2 cellular contexts compared by ENCODE assay signal in the genomic region with DNA sequence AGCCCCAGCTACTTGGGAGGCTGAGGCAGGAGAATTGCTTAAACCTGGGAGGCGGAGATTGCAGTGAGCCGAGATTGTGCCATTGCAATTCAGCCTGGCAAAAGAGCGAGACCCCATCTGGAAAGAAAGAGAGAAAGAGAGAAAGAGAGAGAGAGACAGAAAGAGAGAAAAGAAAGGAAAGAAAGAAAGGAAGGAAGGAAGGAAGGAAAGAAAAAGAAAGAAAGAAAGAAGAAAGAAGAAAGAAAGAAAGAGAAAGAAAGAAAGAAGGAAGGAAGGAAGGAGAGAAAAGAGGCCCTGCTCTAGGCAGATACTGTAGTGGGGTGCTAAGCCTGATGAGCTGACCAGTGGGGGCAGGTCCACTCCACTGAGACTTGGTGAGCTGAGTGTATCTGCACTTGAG.
TF ChIP-seq lines count a peak whose summit lies in the region.

No MANE protein-coding gene starts in this region.

TF ChIP-seq in HEK293, 187 proteins besides CTCF, POLR2A, EP300 and RAD21:
- peak; percentile 82 for TF ChIP-seq ZNF366 (tag by site-specific recombination; conservative IDR thresholded peaks at IDR 0.05)

TF ChIP-seq in K562, 482 proteins besides CTCF, POLR2A, EP300 and RAD21:
- TF ChIP-seq MCM3 (IDR thresholded peaks at IDR 0.05): 0 out of 2 replicates have a peak, but pooled peaks have one; percentile 18
- TF ChIP-seq, protein P1, sequence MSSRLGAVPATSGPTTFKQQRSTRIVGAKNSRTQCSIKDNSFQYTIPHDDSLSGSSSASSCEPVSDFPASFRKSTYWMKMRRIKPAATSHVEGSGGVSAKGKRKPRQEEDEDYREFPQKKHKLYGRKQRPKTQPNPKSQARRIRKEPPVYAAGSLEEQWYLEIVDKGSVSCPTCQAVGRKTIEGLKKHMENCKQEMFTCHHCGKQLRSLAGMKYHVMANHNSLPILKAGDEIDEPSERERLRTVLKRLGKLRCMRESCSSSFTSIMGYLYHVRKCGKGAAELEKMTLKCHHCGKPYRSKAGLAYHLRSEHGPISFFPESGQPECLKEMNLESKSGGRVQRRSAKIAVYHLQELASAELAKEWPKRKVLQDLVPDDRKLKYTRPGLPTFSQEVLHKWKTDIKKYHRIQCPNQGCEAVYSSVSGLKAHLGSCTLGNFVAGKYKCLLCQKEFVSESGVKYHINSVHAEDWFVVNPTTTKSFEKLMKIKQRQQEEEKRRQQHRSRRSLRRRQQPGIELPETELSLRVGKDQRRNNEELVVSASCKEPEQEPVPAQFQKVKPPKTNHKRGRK (tag; IDR thresholded peaks at IDR 0.05): peak; percentile 76
